In the genomic region with DNA sequence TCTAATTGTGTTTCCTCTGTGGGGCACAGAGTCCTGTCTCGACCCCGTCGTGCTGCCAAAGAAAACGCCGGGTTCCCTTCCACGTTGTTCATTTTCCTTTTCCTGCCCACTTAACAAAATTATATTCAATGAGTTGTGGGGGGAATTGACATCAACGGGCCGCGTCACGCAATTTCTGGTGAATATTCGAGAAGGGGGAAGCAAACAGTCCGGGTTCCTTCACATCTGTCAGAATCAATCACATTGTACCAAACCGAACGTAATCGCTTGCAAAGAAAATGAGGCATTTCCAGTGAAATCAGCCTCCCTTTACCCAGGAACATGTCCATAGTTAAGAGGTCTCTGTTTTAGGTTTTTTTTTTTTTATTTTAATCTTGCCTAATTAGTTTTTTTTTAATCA, we compare ENCODE assay signal across 26 cellular contexts.
"Had no signal": no experiment of that assay in that cellular context is flagged by ENCODE, and none has a peak within 500 bp of the region (broad histone marks: within the 10 kb centered on the region; RNA-seq: fewer than 3 reads in every experiment).

No MANE protein-coding gene starts in this region.

- H3K27me3 ChIP-seq: heart left ventricle, left lung, right atrium auricular region, right lobe of liver, suprapubic skin, upper lobe of left lung, vagina had no signal

- H3K36me3 ChIP-seq: heart left ventricle, left lung, lower lobe of right lung, right atrium auricular region, right lobe of liver, spleen, suprapubic skin, thoracic aorta, tibial artery, upper lobe of left lung, vagina had no signal

- H3K9ac ChIP-seq: parathyroid adenoma had no signal

- H2AFZ ChIP-seq: parathyroid adenoma had no signal

- H3K27ac ChIP-seq: heart left ventricle, left lung, lower lobe of right lung, parathyroid adenoma, psoas muscle, right atrium auricular region, right lobe of liver, spleen, suprapubic skin, thoracic aorta, tibial artery, upper lobe of left lung, vagina had no signal

- H3K9me3 ChIP-seq: psoas muscle, right atrium auricular region, right lobe of liver, thoracic aorta, vagina had no signal

- H3K4me3 ChIP-seq: heart left ventricle, left lung, lower lobe of right lung, psoas muscle, right atrium auricular region, right lobe of liver, spleen, suprapubic skin, thoracic aorta, tibial artery, upper lobe of left lung, vagina had no signal

- H3K4me1 ChIP-seq: heart left ventricle, left lung, lower lobe of right lung, parathyroid adenoma, psoas muscle, right atrium auricular region, right lobe of liver, spleen, suprapubic skin, tibial artery, upper lobe of left lung, vagina had no signal

- H3K79me2 ChIP-seq: parathyroid adenoma had no signal

- ATAC-seq: heart left ventricle; left colon; left lung; lower lobe of right lung; naive thymus-derived CD4-positive, alpha-beta T cell; natural killer cell treated with Interleukin-12 subunit alpha and Interleukin-12 subunit beta and Interleukin-15 and Interleukin-18, amount 100 ng/mL, for 72 hours; psoas muscle; right lobe of liver; stimulated activated effector memory CD8-positive, alpha-beta T cell treated with anti-CD3 and anti-CD28 coated beads, Interleukin-12 subunit alpha, Interleukin-12 subunit beta, amount 100 ng/mL, for 72 hours had no signal

- DNase-seq: heart left ventricle; hypothalamus; immature natural killer cell; kidney; left colon; left lung; lower lobe of right lung; mammary epithelial cell; mesenchymal stem cell; naive thymus-derived CD4-positive, alpha-beta T cell; nucleus accumbens; psoas muscle; right lobe of liver; small intestine; spleen; stimulated activated CD4-positive, alpha-beta T cell treated with anti-CD3 and anti-CD28 coated beads, Interleukin-4, amount 100 ng/mL, for 24 hours; stimulated activated naive CD4-positive, alpha-beta T cell; tibial artery; upper lobe of left lung had no signal
